Comparison of ENCODE assay signal across 12 cellular contexts in the genomic region with DNA sequence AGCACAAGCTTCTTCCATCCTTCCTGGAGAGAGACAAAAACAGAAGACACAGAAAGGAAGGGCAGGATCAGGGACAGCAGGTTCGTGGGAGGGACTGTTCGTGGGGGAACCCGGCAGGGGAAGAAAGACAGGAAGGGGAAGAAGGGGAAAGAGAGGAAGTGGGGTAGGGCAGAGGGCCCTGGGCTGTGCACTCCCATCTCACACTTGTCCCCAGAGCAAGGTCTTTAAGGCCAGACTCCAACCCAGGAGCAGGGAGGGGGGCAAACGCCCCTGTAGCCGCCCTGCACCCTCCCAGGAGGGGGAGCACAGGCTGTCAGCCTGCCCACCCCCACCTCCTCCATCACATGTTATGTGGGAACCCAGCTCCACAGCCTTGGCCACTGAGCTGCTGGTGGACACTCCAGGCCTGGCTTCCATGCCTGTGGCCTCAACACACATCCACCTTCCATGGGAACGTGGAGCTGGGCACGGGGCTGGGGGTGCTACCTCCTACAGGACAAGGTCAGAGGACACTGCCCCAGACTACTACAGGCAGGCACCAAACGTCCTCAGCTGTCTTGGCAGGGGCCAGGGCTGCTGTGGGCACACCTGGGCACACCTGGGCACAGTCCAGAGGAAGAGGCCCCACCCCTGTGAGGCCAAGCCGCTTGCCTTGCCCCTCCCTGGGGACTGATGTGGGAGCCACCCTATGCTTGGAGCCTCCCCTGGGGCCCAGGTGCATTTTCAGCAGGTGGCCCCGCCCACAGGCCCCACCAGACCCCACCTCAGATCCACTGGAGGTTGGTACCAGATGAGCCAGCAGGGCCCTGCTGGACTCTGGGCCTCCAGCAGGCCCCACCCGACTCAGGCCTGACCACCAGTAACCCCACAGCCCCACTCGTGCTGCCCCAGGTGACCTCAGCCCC. TPM values are rescaled to one million over a fixed set of nuclear protein-coding genes. Genes with fewer than 3 reads are reported as not detected.
DNase-seq lines count a peak whose midpoint lies in the region; ATAC-seq lines count a peak whose summit lies in the region.
"Had no signal": no experiment of that assay in that cellular context is flagged by ENCODE, and none has a peak within 500 bp of the region (broad histone marks: within the 10 kb centered on the region; RNA-seq: fewer than 3 reads in every experiment).

No MANE protein-coding gene starts in this region.

- peak; percentile 20 for DNase-seq in activated naive CD4-positive, alpha-beta T cell treated with anti-CD3 and anti-CD28 coated beads, Interleukin-2, amount 10 ng/mL, durations not matched to agents 7 days and 5 days
- no peak for DNase-seq in activated naive CD4-positive, alpha-beta T cell treated with Interleukin-2 at 50 U/mL for 16 hours
- peak; percentile 12 for DNase-seq in activated CD8-positive, alpha-beta memory T cell treated with anti-CD3 and anti-CD28 coated beads, Interleukin-2, amount 50 U/mL, for 4 hours
- DNase-seq in NCI-H2171 (lab: John Stamatoyannopoulos, UW) = no peak
- no peak for DNase-seq in C1 segment of cervical spinal cord (lab: John Stamatoyannopoulos, UW)
- DNase-seq: NCI-H1930, T1000 had no signal

- H3K27ac ChIP-seq in layer of hippocampus (ENCODE audit: low read depth, low read length) (peak overlapping the region; percentile 32), temporal lobe (ENCODE audit: low read depth, low read length) (peak overlapping the region; percentile 7)
- H3K27ac ChIP-seq: gastrocnemius medialis had no signal

- H3K4me1 Mint-ChIP-seq in activated naive CD4-positive, alpha-beta T cell treated with anti-CD3 and anti-CD28 coated beads, Interleukin-2, amount 10 ng/mL, durations not matched to agents 7 days and 5 days = peaks cover 18% of the 10 kb centered on the region

- no peaks in the 10 kb centered on the region for H3K27me3 Mint-ChIP-seq in activated naive CD4-positive, alpha-beta T cell treated with anti-CD3 and anti-CD28 coated beads, Interleukin-2, amount 10 ng/mL, durations not matched to agents 7 days and 5 days
- H3K27me3 Mint-ChIP-seq: brain had no signal

- no peak overlapping the region for H3K4me3 Mint-ChIP-seq in activated naive CD4-positive, alpha-beta T cell treated with anti-CD3 and anti-CD28 coated beads, Interleukin-2, amount 10 ng/mL, durations not matched to agents 7 days and 5 days
- H3K4me3 Mint-ChIP-seq: brain had no signal

- H3K36me3 Mint-ChIP-seq in activated naive CD4-positive, alpha-beta T cell treated with anti-CD3 and anti-CD28 coated beads, Interleukin-2, amount 10 ng/mL, durations not matched to agents 7 days and 5 days = peaks cover 26% of the 10 kb centered on the region

- ATAC-seq in GM21526 (IDR thresholded peaks at IDR 0.05; ENCODE audit: low FRiP score, unreplicated experiment) = no peak
- ATAC-seq: gastrocnemius medialis had no signal

- peak overlapping the region; percentile 93 for H3K27ac Mint-ChIP-seq in activated naive CD4-positive, alpha-beta T cell treated with anti-CD3 and anti-CD28 coated beads, Interleukin-2, amount 10 ng/mL, durations not matched to agents 7 days and 5 days

- no peaks in the 10 kb centered on the region for H3K27me3 ChIP-seq in layer of hippocampus (ENCODE audit: control insufficient read depth, insufficient read depth, low read length)
- H3K27me3 ChIP-seq: gastrocnemius medialis had no signal

- CTCF ChIA-PET in activated naive CD4-positive, alpha-beta T cell treated with anti-CD3 and anti-CD28 coated beads, Interleukin-2, amount 10 ng/mL, durations not matched to agents 7 days and 5 days (lab: Charles Lee) = no interaction called here

- H3K9me3 Mint-ChIP-seq in activated naive CD4-positive, alpha-beta T cell treated with anti-CD3 and anti-CD28 coated beads, Interleukin-2, amount 10 ng/mL, durations not matched to agents 7 days and 5 days = no peaks in the 10 kb centered on the region
- H3K9me3 Mint-ChIP-seq: brain had no signal

RNA-seq across cellular contexts. Expression of a gene that starts 9.2 kb away (rescaled TPM):
- 7.4 TPM for total RNA-seq in temporal lobe

Comparison
In these comparisons a context has a peak if more than half of its experiments do, and no peak if none do; other contexts are left out.
1. DNase-seq: peak in activated naive CD4-positive, alpha-beta T cell treated with anti-CD3 and anti-CD28 coated beads, Interleukin-2, amount 10 ng/mL, durations not matched to agents 7 days and 5 days (single experiment) and activated CD8-positive, alpha-beta memory T cell treated with anti-CD3 and anti-CD28 coated beads, Interleukin-2, amount 50 U/mL, for 4 hours (single experiment); none in activated naive CD4-positive, alpha-beta T cell treated with Interleukin-2 at 50 U/mL for 16 hours (single experiment), NCI-H2171 (single experiment) and C1 segment of cervical spinal cord (0 of 14).